In the genomic region with DNA sequence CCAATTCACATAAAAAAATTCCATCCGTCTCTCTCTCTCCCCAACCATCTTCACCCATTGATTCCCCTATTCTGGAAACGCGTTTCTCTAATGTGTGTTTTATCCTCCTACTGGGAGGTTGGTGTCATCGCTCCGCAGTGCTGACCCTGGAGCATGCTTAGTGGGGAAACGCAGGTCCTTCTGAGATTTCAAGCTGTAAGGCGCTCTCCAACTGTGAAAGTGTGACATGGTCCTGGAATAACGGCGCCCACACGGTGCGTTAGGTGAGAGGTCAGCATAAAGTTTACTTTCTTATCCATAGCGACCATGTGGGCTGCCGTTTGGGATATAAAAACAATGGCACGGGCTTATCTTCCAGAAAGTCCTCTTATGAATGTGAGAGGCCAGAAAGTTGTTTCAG, we compare ENCODE assay signal across 16 cellular contexts.
"Had no signal": no experiment of that assay in that cellular context is flagged by ENCODE, and none has a peak within 500 bp of the region (broad histone marks: within the 10 kb centered on the region; RNA-seq: fewer than 3 reads in every experiment).

No MANE protein-coding gene starts in this region.

- H3K27ac ChIP-seq: adrenal gland, body of pancreas, parathyroid adenoma, transverse colon had no signal

- H3K9ac ChIP-seq: parathyroid adenoma, SK-N-SH had no signal

- H3K4me3 ChIP-seq: adrenal gland, body of pancreas had no signal

- H3K4me1 Mint-ChIP-seq: activated CD4-positive, alpha-beta memory T cell treated with anti-CD3 and anti-CD28 coated beads, Interleukin-2, amount 10 ng/mL, durations not matched to agents 7 days and 5 days; stimulated activated memory B cell treated with anti-CD40 and anti-IgM and Interleukin-4, amounts not matched to agents 10 μg/mL and 1 μg/mL and 100 μg/mL, for 72 hours had no signal

- ATAC-seq: body of pancreas; effector memory CD8-positive, alpha-beta T cell; left colon; stimulated activated memory B cell treated with anti-CD40 and anti-IgM and Interleukin-4, amounts not matched to agents 10 μg/mL and 1 μg/mL and 100 μg/mL, for 72 hours; T-cell had no signal

- H3K27ac Mint-ChIP-seq: activated CD4-positive, alpha-beta memory T cell treated with anti-CD3 and anti-CD28 coated beads, Interleukin-2, amount 10 ng/mL, durations not matched to agents 7 days and 5 days; activated T-cell treated with anti-CD3 and anti-CD28 coated beads, Interleukin-2, amount 50 U/mL, for 24 hours; effector memory CD8-positive, alpha-beta T cell; naive B cell; stimulated activated memory B cell treated with anti-CD40 and anti-IgM and Interleukin-4, amounts not matched to agents 10 μg/mL and 1 μg/mL and 100 μg/mL, for 72 hours; T-cell had no signal

- H3K27me3 ChIP-seq: adrenal gland, body of pancreas, transverse colon had no signal

- H3K36me3 ChIP-seq: adrenal gland, transverse colon had no signal

- H3K9me3 ChIP-seq: adrenal gland, body of pancreas, SK-N-SH, transverse colon had no signal

- H3K4me1 ChIP-seq: adrenal gland, body of pancreas, parathyroid adenoma, transverse colon had no signal

- H3K9me3 Mint-ChIP-seq: activated CD4-positive, alpha-beta memory T cell treated with anti-CD3 and anti-CD28 coated beads, Interleukin-2, amount 10 ng/mL, durations not matched to agents 7 days and 5 days; activated T-cell treated with anti-CD3 and anti-CD28 coated beads, Interleukin-2, amount 50 U/mL, for 24 hours; effector memory CD8-positive, alpha-beta T cell; stimulated activated memory B cell treated with anti-CD40 and anti-IgM and Interleukin-4, amounts not matched to agents 10 μg/mL and 1 μg/mL and 100 μg/mL, for 72 hours; T-cell had no signal

- H3K27me3 Mint-ChIP-seq: activated CD4-positive, alpha-beta memory T cell treated with anti-CD3 and anti-CD28 coated beads, Interleukin-2, amount 10 ng/mL, durations not matched to agents 7 days and 5 days; activated T-cell treated with anti-CD3 and anti-CD28 coated beads, Interleukin-2, amount 50 U/mL, for 24 hours; effector memory CD8-positive, alpha-beta T cell; naive B cell; stimulated activated memory B cell treated with anti-CD40 and anti-IgM and Interleukin-4, amounts not matched to agents 10 μg/mL and 1 μg/mL and 100 μg/mL, for 72 hours; T-cell had no signal

- DNase-seq: activated CD4-positive, alpha-beta memory T cell treated with anti-CD3 and anti-CD28 coated beads, Interleukin-2, amount 10 ng/mL, durations not matched to agents 7 days and 5 days; activated naive CD4-positive, alpha-beta T cell treated with anti-CD3 and anti-CD28 coated beads, Interleukin-2, amount 50 U/mL, for 16 hours; activated T-cell treated with anti-CD3 and anti-CD28 coated beads, Interleukin-2, amount 50 U/mL, for 24 hours; adrenal gland; body of pancreas; effector memory CD8-positive, alpha-beta T cell; erythroblast; left colon; mammary epithelial cell; naive B cell; SK-N-SH; T-cell; T1000; transverse colon had no signal

- H3K4me3 Mint-ChIP-seq: activated CD4-positive, alpha-beta memory T cell treated with anti-CD3 and anti-CD28 coated beads, Interleukin-2, amount 10 ng/mL, durations not matched to agents 7 days and 5 days; activated T-cell treated with anti-CD3 and anti-CD28 coated beads, Interleukin-2, amount 50 U/mL, for 24 hours; effector memory CD8-positive, alpha-beta T cell; stimulated activated memory B cell treated with anti-CD40 and anti-IgM and Interleukin-4, amounts not matched to agents 10 μg/mL and 1 μg/mL and 100 μg/mL, for 72 hours; T-cell had no signal
